16 cellular contexts compared by ENCODE assay signal in genomic region chr21:26070121-26070520, GRCh38.
DNase-seq lines count a peak whose midpoint lies in the region; TF ChIP-seq lines count a peak whose summit lies in the region.
"Had no signal": no experiment of that assay in that cellular context is flagged by ENCODE, and none has a peak within 500 bp of the region (broad histone marks: within the 10 kb centered on the region; RNA-seq: fewer than 3 reads in every experiment).

No MANE protein-coding gene starts in this region.

- no peaks in the 10 kb centered on the region for H3K27me3 ChIP-seq in endocrine pancreas (ENCODE audit: control insufficient read depth, insufficient read depth, low read length)
- H3K27me3 ChIP-seq: testis had no signal

- no peak for DNase-seq in activated naive CD8-positive, alpha-beta T cell treated with anti-CD3 and anti-CD28 coated beads for 36 hours
- DNase-seq in NCI-H748 (lab: John Stamatoyannopoulos, UW; ENCODE audit: unreplicated experiment) (peak; percentile 46), GM13977 (ENCODE audit: low spot score) (no peak), ACHN (no peak), mesothelial cell of epicardium (ENCODE audit: low spot score in 2 of 2, unreplicated experiment in 2 of 2) (no peak)
- DNase-seq: amygdala; foreskin fibroblast; MV-4-11; NCI-H2029; NCI-H524 treated with DMSO at 0.1 percent for 48 hours; stimulated activated CD4-positive, alpha-beta T cell treated with anti-CD3 and anti-CD28 coated beads, Interleukin-4, amount 100 ng/mL, for 1 hour; testis had no signal

- H3K4me3 ChIP-seq in endocrine pancreas (ENCODE audit: control insufficient read depth, insufficient read depth, low read length): peak overlapping the region; percentile 77
- H3K4me3 ChIP-seq: testis had no signal

- H3K27ac Mint-ChIP-seq in activated naive CD8-positive, alpha-beta T cell: peak overlapping the region; percentile 72
- no peak overlapping the region for H3K27ac Mint-ChIP-seq in activated naive CD8-positive, alpha-beta T cell treated with anti-CD3 and anti-CD28 coated beads for 36 hours
- H3K27ac Mint-ChIP-seq in mesothelial cell of epicardium: no peak overlapping the region

- H3K9ac ChIP-seq in endocrine pancreas (ENCODE audit: control insufficient read depth, insufficient read depth, low read length): no peak overlapping the region
- H3K9ac ChIP-seq: parathyroid adenoma had no signal

- no peaks in the 10 kb centered on the region for H3K27me3 Mint-ChIP-seq in activated naive CD8-positive, alpha-beta T cell
- H3K27me3 Mint-ChIP-seq in activated naive CD8-positive, alpha-beta T cell treated with anti-CD3 and anti-CD28 coated beads for 36 hours: no peaks in the 10 kb centered on the region
- H3K27me3 Mint-ChIP-seq in mesothelial cell of epicardium (ENCODE audit: low read depth): no peaks in the 10 kb centered on the region
- H3K27me3 Mint-ChIP-seq: central memory CD8-positive, alpha-beta T cell had no signal

- no peaks in the 10 kb centered on the region for H3K9me3 ChIP-seq in endocrine pancreas (ENCODE audit: control insufficient read depth, low read length)
- H3K9me3 ChIP-seq: testis had no signal

- H3K4me1 Mint-ChIP-seq in activated naive CD8-positive, alpha-beta T cell (ENCODE audit: low read depth): peaks cover 49% of the 10 kb centered on the region
- H3K4me1 Mint-ChIP-seq in activated naive CD8-positive, alpha-beta T cell treated with anti-CD3 and anti-CD28 coated beads for 36 hours: peaks cover 48% of the 10 kb centered on the region
- peaks cover 52% of the 10 kb centered on the region for H3K4me1 Mint-ChIP-seq in mesothelial cell of epicardium

- peak overlapping the region; percentile 73 for H3K4me3 Mint-ChIP-seq in activated naive CD8-positive, alpha-beta T cell
- no peak overlapping the region for H3K4me3 Mint-ChIP-seq in activated naive CD8-positive, alpha-beta T cell treated with anti-CD3 and anti-CD28 coated beads for 36 hours
- no peak overlapping the region for H3K4me3 Mint-ChIP-seq in mesothelial cell of epicardium

- no peaks in the 10 kb centered on the region for H3K9me3 Mint-ChIP-seq in activated naive CD8-positive, alpha-beta T cell (ENCODE audit: low read depth)
- no peaks in the 10 kb centered on the region for H3K9me3 Mint-ChIP-seq in activated naive CD8-positive, alpha-beta T cell treated with anti-CD3 and anti-CD28 coated beads for 36 hours
- no peaks in the 10 kb centered on the region for H3K9me3 Mint-ChIP-seq in mesothelial cell of epicardium

- H3K36me3 Mint-ChIP-seq in activated naive CD8-positive, alpha-beta T cell: no peaks in the 10 kb centered on the region
- peaks cover 4% of the 10 kb centered on the region for H3K36me3 Mint-ChIP-seq in activated naive CD8-positive, alpha-beta T cell treated with anti-CD3 and anti-CD28 coated beads for 36 hours
- no peaks in the 10 kb centered on the region for H3K36me3 Mint-ChIP-seq in mesothelial cell of epicardium

- TF ChIP-seq CTCF in GM13977 (IDR thresholded peaks at IDR 0.05; ENCODE audit: extremely low read depth, insufficient read depth, missing control alignments) (no peak), mesothelial cell of epicardium (IDR thresholded peaks at IDR 0.05; ENCODE audit: unreplicated experiment) (no peak)

- in situ Hi-C loops in GM13977 (cut with MboI; ENCODE audit: low pct_unique_long_range_greater_than_20kb, low sequenced_read_pairs, unreplicated experiment) (no loop called here), ACHN (cut with HindIII; ENCODE audit: low pct_ligation_motif_present, low pct_unique_long_range_greater_than_20kb, low sequenced_read_pairs) (no loop called here)

- H3K36me3 ChIP-seq in endocrine pancreas (ENCODE audit: control insufficient read depth, insufficient read depth, low read length): no peaks in the 10 kb centered on the region

- H3K4me1 ChIP-seq in endocrine pancreas (ENCODE audit: control insufficient read depth, insufficient read depth, low read length): peaks cover 30% of the 10 kb centered on the region
- H3K4me1 ChIP-seq: parathyroid adenoma had no signal
